In genomic region chr3:40584625-40585189, GRCh38 we compare ENCODE assay signal across 8 cellular contexts. TPM values are rescaled to one million over a fixed set of nuclear protein-coding genes. Genes with fewer than 3 reads are reported as not detected.
DNase-seq lines count a peak whose midpoint lies in the region; ATAC-seq and TF ChIP-seq lines count a peak whose summit lies in the region.

No MANE protein-coding gene starts in this region.

- peaks cover 18% of the 10 kb centered on the region; the same call in 1 of the 2 replicates for H3K4me1 ChIP-seq in HUES6 (ENCODE audit: control insufficient read depth, insufficient read depth, low read length)
- no peaks in the 10 kb centered on the region for H3K4me1 ChIP-seq in SJSA1 (replicated peaks)
- peaks cover 10 to 15% of the 10 kb centered on the region in 2 donors for H3K4me1 ChIP-seq in neuronal stem cell (ENCODE audit: control insufficient read depth in 2 of 2, insufficient read depth in 1 of 2, low read depth in 1 of 2, low read length in 2 of 2)

- POLR2A ChIA-PET in AG04449 (lab: Yijun Ruan, JAX), result interaction anchor here (1.2 kb wide), 1 partner anchor 615 kb away, joined by 3 read pairs; the partner anchor contains the start of gene CTNNB1

- H3K36me3 ChIP-seq in HUES6 (ENCODE audit: control insufficient read depth, insufficient read depth, low read length), result no peaks in the 10 kb centered on the region
- H3K36me3 ChIP-seq in SJSA1, result no peaks in the 10 kb centered on the region
- H3K36me3 ChIP-seq in neuronal stem cell (replicated peaks in 1 of 2; ENCODE audit: control insufficient read depth in 2 of 2, insufficient read depth in 2 of 2, low read length in 2 of 2), result no peaks in the 10 kb centered on the region

- H3K14ac ChIP-seq in neuronal stem cell (ENCODE audit: low read length), result no peak overlapping the region

- H2BK15ac ChIP-seq in neuronal stem cell (ENCODE audit: low read length), result no peak overlapping the region

- no peak overlapping the region for H3K18ac ChIP-seq in neuronal stem cell (ENCODE audit: low read length)

- no peaks in the 10 kb centered on the region for H3K79me1 ChIP-seq in neuronal stem cell (ENCODE audit: low read depth, low read length)

- no peak overlapping the region for H3K23ac ChIP-seq in neuronal stem cell (ENCODE audit: low read depth, low read length, poor library complexity)

- H3K9ac ChIP-seq in HUES6 (ENCODE audit: low read length) (no peak overlapping the region), neuronal stem cell (ENCODE audit: low read depth, low read length, poor library complexity) (no peak overlapping the region)

- DNase-seq in AG04449 (ENCODE audit: low read depth, low spot score), result peak; percentile 23
- peak; percentile 37 to 64 for DNase-seq in SJSA1 (ENCODE audit: low read depth in 1 of 2, low spot score in 2 of 2)
- peak; percentile 69 for DNase-seq in activated gamma-delta T cell treated with Interleukin-2 at 50 U/mL for 16 hours
- peak; percentile 72 for DNase-seq in foreskin melanocyte
- peak; percentile 74 for DNase-seq in neuronal stem cell (ENCODE audit: low spot score)
- peak; percentile 69 for DNase-seq in stromal cell of bone marrow (ENCODE audit: low read depth)

- no CpG with 5 or more reads among the region's 15 CpGs for WGBS in neuronal stem cell (ENCODE audit: extremely low coverage in 2 of 2, insufficient read length in 2 of 2, insufficient replicate concordance in 1 of 2), 2 donors

- no peak overlapping the region for H3K4ac ChIP-seq in neuronal stem cell (ENCODE audit: low read length)

- no peaks in the 10 kb centered on the region for H3K27me3 ChIP-seq in HUES6 (ENCODE audit: control insufficient read depth, insufficient read depth, low read length)
- H3K27me3 ChIP-seq in SJSA1 (replicated peaks), result no peaks in the 10 kb centered on the region
- H3K27me3 ChIP-seq in neuronal stem cell (ENCODE audit: control insufficient read depth in 3 of 3, insufficient read depth in 3 of 3, low read depth in 1 of 3, low read length in 3 of 3), result no peaks in the 10 kb centered on the region

- H3K9me3 ChIP-seq in HUES6 (ENCODE audit: control insufficient read depth, insufficient read depth, low read depth, low read length) (no peaks in the 10 kb centered on the region), SJSA1 (replicated peaks) (no peaks in the 10 kb centered on the region), neuronal stem cell (replicated peaks in 1 of 2; ENCODE audit: control insufficient read depth in 2 of 2, insufficient read depth in 1 of 2, low read depth in 1 of 2, low read length in 2 of 2) (no peaks in the 10 kb centered on the region)

- no peak overlapping the region for H4K91ac ChIP-seq in neuronal stem cell (ENCODE audit: low read depth, low read length, poor library complexity)

- no peak overlapping the region for H2BK120ac ChIP-seq in neuronal stem cell (ENCODE audit: low read depth, low read length)

- H2BK5ac ChIP-seq in neuronal stem cell (ENCODE audit: low read length), result no peak overlapping the region

- CTCF ChIA-PET in AG04449 (lab: Yijun Ruan, JAX), result interaction anchor here (0.7 to 16.1 kb wide), 19 partner anchors 8 to 1294 kb away, joined by 3 to 297 read pairs (median 5); no protein-coding TSS in a partner anchor

- H4K8ac ChIP-seq in neuronal stem cell (ENCODE audit: low read depth, low read length), result no peak overlapping the region

- no peak overlapping the region for H2AK5ac ChIP-seq in neuronal stem cell (ENCODE audit: low read depth, low read length)

- no peak overlapping the region for H2BK12ac ChIP-seq in neuronal stem cell (ENCODE audit: low read length)

- ATAC-seq in GM18861 (IDR thresholded peaks at IDR 0.05; ENCODE audit: unreplicated experiment), result peak; percentile 47

- H2AFZ ChIP-seq in neuronal stem cell (ENCODE audit: low read length), result peak overlapping the region; percentile 81

- H3K4me3 ChIP-seq in AG04449 (ENCODE audit: low read depth, low read length) (no peak overlapping the region; the same call in 1 of the 2 replicates), HUES6 (ENCODE audit: low read depth, low read length) (peak overlapping the region; percentile 41), SJSA1 (no peak overlapping the region), neuronal stem cell (ENCODE audit: low read length in 2 of 2) (peak overlapping the region in 1 of 2 donors; percentile 16)

- H3K4me2 ChIP-seq in neuronal stem cell (ENCODE audit: insufficient read depth, low read length, poor library complexity, severe bottlenecking), result no peak overlapping the region

- TF ChIP-seq CTCF in AG04449 (IDR thresholded peaks at IDR 0.05; ENCODE audit: insufficient read depth, low read length, missing control alignments), result peak; percentile 99

- no peak overlapping the region for H3K27ac ChIP-seq in HUES6 (ENCODE audit: low read depth, low read length)
- H3K27ac ChIP-seq in SJSA1, result no peak overlapping the region
- H3K27ac ChIP-seq in neuronal stem cell (replicated peaks; ENCODE audit: low read length), result no peak overlapping the region

RNA-seq across cellular contexts. Expression of gene ZNF621, which starts 59.9 kb away (rescaled TPM):
- 5.9 and 12.7 TPM in 2 replicates for total RNA-seq in SJSA1 (2014; rRNA removed; shearing (Covaris generic))
- polyA plus RNA-seq in neuronal stem cell (2013, experiment 1 of 2), result 15.0 TPM
- 15.7 TPM for polyA plus RNA-seq in neuronal stem cell (2013, experiment 2 of 2)

Comparison
In these comparisons a context has a peak if more than half of its experiments do, and no peak if none do; other contexts are left out.
1. DNase-seq: peak in every context shown above with its lines; median percentile 74 in neuronal stem cell; 72 in foreskin melanocyte; 69 in activated gamma-delta T cell treated with Interleukin-2 at 50 U/mL for 16 hours; 69 in stromal cell of bone marrow; 50 in SJSA1; 23 in AG04449.